Comparison of ENCODE assay signal across 10 cellular contexts in the genomic region with DNA sequence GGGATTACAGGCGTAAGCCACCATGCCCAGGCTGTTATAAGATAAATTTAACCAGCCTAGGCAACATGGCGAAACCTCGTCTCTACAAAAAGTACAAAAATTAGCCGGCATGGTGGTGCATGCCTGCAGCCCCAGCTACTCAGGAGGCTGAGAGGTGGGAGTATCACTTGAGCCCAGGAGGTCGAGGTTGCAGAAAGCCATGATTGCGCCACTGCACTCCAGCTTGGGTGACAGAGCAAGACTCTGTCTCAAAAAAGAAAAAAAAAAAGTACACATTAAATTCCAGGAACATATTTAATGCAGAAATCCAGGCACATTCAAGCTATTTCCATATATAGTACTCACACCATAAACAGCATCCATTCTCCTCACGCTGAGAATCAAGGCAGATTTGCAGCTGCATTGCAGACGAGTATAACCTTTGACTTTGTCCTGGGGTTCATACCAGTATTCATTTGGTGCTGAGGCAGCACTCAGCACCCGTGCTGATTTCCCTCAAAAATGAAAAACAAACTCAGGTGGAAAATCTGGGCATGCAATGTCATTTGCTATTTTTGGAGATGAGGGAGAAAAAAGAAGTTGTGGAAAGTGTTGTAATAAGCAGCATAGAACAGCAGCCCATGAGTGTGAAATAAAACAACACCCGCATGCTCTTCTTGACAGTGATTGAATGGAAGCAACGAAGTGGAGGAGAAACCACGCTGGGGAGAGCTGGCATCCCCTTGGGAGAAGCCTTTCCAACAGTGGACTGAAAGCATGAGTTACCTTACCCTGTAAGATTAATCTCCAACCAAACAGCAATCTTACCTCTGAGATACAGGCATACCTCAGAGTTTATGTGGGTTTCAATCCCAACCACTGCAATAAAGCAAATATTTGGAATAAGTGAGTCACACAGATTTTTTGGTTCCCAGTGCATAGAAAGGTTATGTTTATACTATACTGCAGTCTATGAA. TPM values are rescaled to one million over a fixed set of nuclear protein-coding genes. Genes with fewer than 3 reads are reported as not detected.
A peak's percentile ranks its signal among the peaks of the same experiment; 100 is the strongest.
DNase-seq lines count a peak whose midpoint lies in the region; ATAC-seq and TF ChIP-seq lines count a peak whose summit lies in the region.
"Had no signal": no experiment of that assay in that cellular context is flagged by ENCODE, and none has a peak within 500 bp of the region (broad histone marks: within the 10 kb centered on the region; RNA-seq: fewer than 3 reads in every experiment).

No MANE protein-coding gene starts in this region.

- TF ChIP-seq CTCF in CD8-positive, alpha-beta T cell (IDR thresholded peaks at IDR 0.05) = no peak
- TF ChIP-seq CTCF in cardiac fibroblast (IDR thresholded peaks at IDR 0.05; ENCODE audit: low read depth, low read length) (no peak), parathyroid adenoma (IDR thresholded peaks at IDR 0.05) (no peak)

- no peak overlapping the region for H3K27ac ChIP-seq in CD8-positive, alpha-beta T cell (ENCODE audit: low read depth, low read length)
- H3K27ac ChIP-seq in Karpas-422 (ENCODE audit: low read length) = no peak overlapping the region
- H3K27ac ChIP-seq in parathyroid adenoma = peak overlapping the region; percentile 94

- H3K36me3 ChIP-seq in CD8-positive, alpha-beta T cell (ENCODE audit: insufficient read depth, low read length) = no peaks in the 10 kb centered on the region
- H3K36me3 ChIP-seq in Karpas-422 (ENCODE audit: insufficient read depth, low read length) (no peaks in the 10 kb centered on the region), parathyroid adenoma (ENCODE audit: control insufficient read depth, insufficient read depth, low read length) (no peaks in the 10 kb centered on the region)

- no peaks in the 10 kb centered on the region for H3K27me3 Mint-ChIP-seq in CD8-positive, alpha-beta T cell (ENCODE audit: low read depth)

- no peak overlapping the region for H3K4me3 ChIP-seq in CD8-positive, alpha-beta T cell (ENCODE audit: low read depth, low read length)
- H3K4me3 ChIP-seq in Karpas-422 (ENCODE audit: low read length) (no peak overlapping the region), cardiac fibroblast (replicated peaks in 1 of 2; ENCODE audit: low read depth in 2 of 2, low read length in 2 of 2) (no peak overlapping the region), parathyroid adenoma (ENCODE audit: low read depth, low read length) (peak overlapping the region; percentile 32)

- H3K9me3 ChIP-seq in CD8-positive, alpha-beta T cell (ENCODE audit: low read length) = no peaks in the 10 kb centered on the region
- no peaks in the 10 kb centered on the region for H3K9me3 ChIP-seq in Karpas-422 (ENCODE audit: low read length)
- no peaks in the 10 kb centered on the region for H3K9me3 ChIP-seq in parathyroid adenoma (ENCODE audit: control insufficient read depth, low read length)

- H3K9me2 ChIP-seq in Karpas-422 (replicated peaks; ENCODE audit: insufficient read depth, low read length) = no peaks in the 10 kb centered on the region

- H3K4me1 ChIP-seq in CD8-positive, alpha-beta T cell (ENCODE audit: insufficient read depth, low read length) = peaks cover 83% of the 10 kb centered on the region
- peaks cover 35% of the 10 kb centered on the region for H3K4me1 ChIP-seq in Karpas-422 (ENCODE audit: low read length)
- H3K4me1 ChIP-seq in parathyroid adenoma = peaks cover 52% of the 10 kb centered on the region

- peak overlapping the region; percentile 10 for H3K4me3 Mint-ChIP-seq in CD8-positive, alpha-beta T cell

- H3K9ac ChIP-seq in Karpas-422 (ENCODE audit: low read length) (no peak overlapping the region), parathyroid adenoma (peak overlapping the region; percentile 20)

- H3K4me1 Mint-ChIP-seq in CD8-positive, alpha-beta T cell (ENCODE audit: low read depth) = peaks cover 91% of the 10 kb centered on the region

- no peak for TF ChIP-seq POLR2A in GM18505 (IDR thresholded peaks at IDR 0.05; ENCODE audit: borderline replicate concordance, extremely low read depth, insufficient read depth, insufficient read length)

- H3K27ac Mint-ChIP-seq in CD8-positive, alpha-beta T cell = peak overlapping the region; percentile 98

- CTCF ChIA-PET in CD8-positive, alpha-beta T cell (lab: Charles Lee) = interaction anchor here (5.0 to 5.2 kb wide), 2 partner anchors 20 to 50 kb away, joined by 28 to 36 read pairs; partner anchors contain the start of gene AAK1

- intact Hi-C loops in CD8-positive, alpha-beta T cell (cut with DNase I, micrococcal nuclease) = loop anchor here (1.0 to 2.0 kb wide), 2 partner anchors 50 to 51 kb away; no protein-coding TSS in a partner anchor

- DNase-seq in CD8-positive, alpha-beta T cell = no peak
- peak; percentile 71 for DNase-seq in Karpas-422
- DNase-seq in cardiac fibroblast (ENCODE audit: low read depth in 2 of 2) = peak; percentile 50 to 76
- no peak for DNase-seq in NCI-H748 (lab: John Stamatoyannopoulos, UW; ENCODE audit: unreplicated experiment)
- DNase-seq in NCI-H82 treated with DMSO at 0.1 percent for 48 hours (lab: John Stamatoyannopoulos, UW; ENCODE audit: unreplicated experiment) = no peak
- DNase-seq: activated CD8-positive, alpha-beta memory T cell treated with anti-CD3 and anti-CD28 coated beads for 24 hours; NCI-H446 treated with DMSO at 0.1 percent for 48 hours had no signal

- no peaks in the 10 kb centered on the region for H3K9me3 Mint-ChIP-seq in CD8-positive, alpha-beta T cell

- H4K20me1 ChIP-seq in Karpas-422 (ENCODE audit: insufficient read depth, low read depth, low read length) = peaks cover 3% of the 10 kb centered on the region; the same call in 1 of the 2 replicates

- H3K36me3 Mint-ChIP-seq in CD8-positive, alpha-beta T cell = no peaks in the 10 kb centered on the region

- POLR2A ChIA-PET in CD8-positive, alpha-beta T cell (lab: Charles Lee) = interaction anchor here (0.6 to 8.8 kb wide), 2 partner anchors 50 to 61 kb away, joined by 3 to 90 read pairs; partner anchors contain the start of gene AAK1

- H3K79me2 ChIP-seq in Karpas-422 (ENCODE audit: low read length) (no peaks in the 10 kb centered on the region), parathyroid adenoma (no peaks in the 10 kb centered on the region)

- H2AFZ ChIP-seq in Karpas-422 (ENCODE audit: low read length) (no peak overlapping the region), parathyroid adenoma (peak overlapping the region; percentile 18)

- no peaks in the 10 kb centered on the region for H3K27me3 ChIP-seq in CD8-positive, alpha-beta T cell (ENCODE audit: insufficient read depth, low read length)
- H3K27me3 ChIP-seq in Karpas-422 (ENCODE audit: low read length) (no peaks in the 10 kb centered on the region; the same call in 1 of the 2 replicates), parathyroid adenoma (ENCODE audit: control insufficient read depth, insufficient read depth, low read length) (no peaks in the 10 kb centered on the region)

- H3K4me2 ChIP-seq in Karpas-422 (ENCODE audit: low read depth, low read length, poor library complexity, severe bottlenecking) (peak overlapping the region; percentile 28), parathyroid adenoma (ENCODE audit: low read length) (peak overlapping the region; percentile 52)

- ATAC-seq in CD8-positive, alpha-beta T cell = no peak
- ATAC-seq in GM18505 (IDR thresholded peaks at IDR 0.05; ENCODE audit: unreplicated experiment) (no peak), GM18907 (IDR thresholded peaks at IDR 0.05; ENCODE audit: unreplicated experiment) (no peak)

RNA-seq across cellular contexts. Expression of gene ANXA4, which starts 46.8 kb away (rescaled TPM):
- total RNA-seq in CD8-positive, alpha-beta T cell = 1 to 10 TPM; 2.9 TPM
- 1.1 and 2.4 TPM in 2 replicates for total RNA-seq in Karpas-422 (2014; rRNA removed; shearing (Covaris generic); ENCODE audit: low replicate concordance)

RNA-seq across cellular contexts. Expression of gene AAK1, which starts 51.6 kb away (rescaled TPM):
- total RNA-seq in CD8-positive, alpha-beta T cell = 100 to 1,000 TPM; 156 to 174 TPM
- total RNA-seq in Karpas-422 (2014; rRNA removed; shearing (Covaris generic); ENCODE audit: low replicate concordance) = 5.6 and 6.8 TPM in 2 replicates

Comparison
In these comparisons a context has a peak if more than half of its experiments do, and no peak if none do; other contexts are left out.
1. DNase-seq: peak in Karpas-422 (single experiment) and cardiac fibroblast (2 of 2); none in CD8-positive, alpha-beta T cell (0 of 7), NCI-H748 (single experiment) and NCI-H82 treated with DMSO at 0.1 percent for 48 hours (single experiment).
2. RNA of gene AAK1, which starts 51.6 kb away (total RNA-seq): 156 to 174 TPM in CD8-positive, alpha-beta T cell; 5.6 to 6.8 TPM in Karpas-422; every median in the first group is over 10 times any median in the second.